23 cellular contexts compared by ENCODE assay signal in the genomic region with DNA sequence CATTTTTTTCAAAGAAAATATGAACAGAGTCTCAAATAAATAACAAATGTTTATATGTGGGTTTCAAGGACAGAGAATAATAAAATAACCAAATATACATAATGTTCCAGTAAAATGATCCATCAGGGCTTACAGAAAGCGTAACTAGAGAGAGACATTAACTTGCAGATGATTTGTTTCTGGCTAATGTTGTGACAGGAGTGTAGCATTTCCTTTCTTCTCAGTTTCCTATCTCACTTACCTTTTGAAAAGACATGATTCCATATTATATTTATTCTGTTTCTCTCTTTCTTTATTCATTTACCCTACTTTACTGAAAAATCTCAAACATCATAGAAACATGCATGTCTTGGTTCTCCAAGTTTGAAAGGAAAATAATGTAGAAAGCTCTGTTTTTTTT.
DNase-seq lines count a peak whose midpoint lies in the region; ATAC-seq, FAIRE-seq and TF ChIP-seq lines count a peak whose summit lies in the region.
"Had no signal": no experiment of that assay in that cellular context is flagged by ENCODE, and none has a peak within 500 bp of the region (broad histone marks: within the 10 kb centered on the region; RNA-seq: fewer than 3 reads in every experiment).

No MANE protein-coding gene starts in this region.

- H3K9me2 ChIP-seq in SU-DHL-6 (replicated peaks; ENCODE audit: insufficient read depth, low read length): no peaks in the 10 kb centered on the region

- TF ChIP-seq POLR2A in A549 (IDR thresholded peaks at IDR 0.05; ENCODE audit: low read length) (no peak), H54 (IDR thresholded peaks at IDR 0.05; ENCODE audit: low read depth, low read length) (no peak)

- H2AFZ ChIP-seq in SU-DHL-6 (ENCODE audit: low read depth, low read length, severe bottlenecking): peak overlapping the region; percentile 41

- POLR2A ChIA-PET in A549 (lab: Yijun Ruan, JAX): no interaction called here

- TF ChIP-seq CTCF in A549 (IDR thresholded peaks at IDR 0.05) (no peak), SU-DHL-6 (IDR thresholded peaks at IDR 0.05; ENCODE audit: insufficient read depth, low read length, poor library complexity, severe bottlenecking) (no peak)

- H3K9ac ChIP-seq in SU-DHL-6 (ENCODE audit: low read length): no peak overlapping the region
- H3K9ac ChIP-seq: BLaER1 treated with 17β-estradiol and CSF1 and Interleukin-3, amounts not matched to agents 10 nM and 100 nM had no signal

- H3K4me2 ChIP-seq in A549 (no peak overlapping the region), SU-DHL-6 (ENCODE audit: low read depth, low read length, poor library complexity, severe bottlenecking) (no peak overlapping the region)
- H3K4me2 ChIP-seq: BLaER1 treated with 17β-estradiol and CSF1 and Interleukin-3, amounts not matched to agents 10 nM and 100 nM had no signal

- no peaks in the 10 kb centered on the region for H4K20me1 ChIP-seq in SU-DHL-6 (ENCODE audit: low read depth, low read length)
- H4K20me1 ChIP-seq: BLaER1 treated with 17β-estradiol and CSF1 and Interleukin-3, amounts not matched to agents 10 nM and 100 nM had no signal

- H3K9me3 ChIP-seq in A549: no peaks in the 10 kb centered on the region
- no peaks in the 10 kb centered on the region for H3K9me3 ChIP-seq in SU-DHL-6 (ENCODE audit: insufficient read depth, low read length)
- H3K9me3 ChIP-seq: BLaER1 treated with 17β-estradiol and CSF1 and Interleukin-3, amounts not matched to agents 10 nM and 100 nM; Caco-2 had no signal

- H3K4me3 ChIP-seq in A549 (no peak overlapping the region), SU-DHL-6 (ENCODE audit: insufficient read depth, low read length, poor library complexity, severe bottlenecking) (no peak overlapping the region)
- H3K4me3 ChIP-seq: BLaER1 treated with 17β-estradiol and CSF1 and Interleukin-3, amounts not matched to agents 10 nM and 100 nM; GM12878 had no signal

- no peak for TF ChIP-seq EP300 in A549 (IDR thresholded peaks at IDR 0.05)

- TF ChIP-seq RAD21 in A549 (conservative IDR thresholded peaks at IDR 0.05 in 1 of 2, IDR thresholded peaks at IDR 0.05 in 1 of 2): no peak

- CTCF ChIA-PET in A549 (lab: Yijun Ruan, JAX): no interaction called here

- no peaks in the 10 kb centered on the region for H3K79me2 ChIP-seq in SU-DHL-6 (ENCODE audit: insufficient read depth, low read length)

- no peak overlapping the region for H3K4me3 Mint-ChIP-seq in stimulated activated memory B cell treated with anti-CD40 and anti-IgM and Interleukin-4, amounts not matched to agents 10 μg/mL and 1 μg/mL and 100 μg/mL, for 72 hours
- H3K4me3 Mint-ChIP-seq: B cell; CD4-positive, alpha-beta T cell; CD8-positive, alpha-beta T cell had no signal

- H3K36me3 Mint-ChIP-seq in stimulated activated memory B cell treated with anti-CD40 and anti-IgM and Interleukin-4, amounts not matched to agents 10 μg/mL and 1 μg/mL and 100 μg/mL, for 72 hours: no peaks in the 10 kb centered on the region
- H3K36me3 Mint-ChIP-seq: CD8-positive, alpha-beta T cell had no signal

- no peak for DNase-seq in A549 (ENCODE audit: low read depth in 1 of 2, low spot score in 1 of 2)
- DNase-seq in H54 (ENCODE audit: insufficient read length, low spot score): no peak
- no peak for DNase-seq in GM19238 (ENCODE audit: insufficient read length, low spot score)
- no peak for DNase-seq in occipital lobe (lab: John Stamatoyannopoulos, UW)
- DNase-seq: 8988T; AML-193; Caco-2; Calu3; CD4-positive, alpha-beta T cell; CD8-positive, alpha-beta T cell; DMS79 treated with DMSO at 0.1 percent for 48 hours; GDM1 had no signal

- no peaks in the 10 kb centered on the region for H3K27me3 ChIP-seq in SU-DHL-6 (ENCODE audit: low read length)
- H3K27me3 ChIP-seq: BLaER1 treated with 17β-estradiol and CSF1 and Interleukin-3, amounts not matched to agents 10 nM and 100 nM had no signal

- peaks cover 3% of the 10 kb centered on the region; the same call in 1 of the 3 replicates for H3K4me1 ChIP-seq in A549
- H3K4me1 ChIP-seq: BLaER1 treated with 17β-estradiol and CSF1 and Interleukin-3, amounts not matched to agents 10 nM and 100 nM; Caco-2 had no signal

- no peaks in the 10 kb centered on the region for H3K4me1 Mint-ChIP-seq in stimulated activated memory B cell treated with anti-CD40 and anti-IgM and Interleukin-4, amounts not matched to agents 10 μg/mL and 1 μg/mL and 100 μg/mL, for 72 hours
- H3K4me1 Mint-ChIP-seq: B cell had no signal

- H3K27ac Mint-ChIP-seq in stimulated activated memory B cell treated with anti-CD40 and anti-IgM and Interleukin-4, amounts not matched to agents 10 μg/mL and 1 μg/mL and 100 μg/mL, for 72 hours: no peak overlapping the region
- H3K27ac Mint-ChIP-seq: B cell; CD4-positive, alpha-beta T cell; CD8-positive, alpha-beta T cell had no signal

- FAIRE-seq in A549 (lab: Jason Lieb, UNC) (peak; percentile 23), H54 (lab: Jason Lieb, UNC) (peak; percentile 38)
- FAIRE-seq: A204.1, D721Med, GM12878, GM12892, GM18507, GM19239 had no signal

- peaks cover 16% of the 10 kb centered on the region for H3K9me3 Mint-ChIP-seq in stimulated activated memory B cell treated with anti-CD40 and anti-IgM and Interleukin-4, amounts not matched to agents 10 μg/mL and 1 μg/mL and 100 μg/mL, for 72 hours

- no peaks in the 10 kb centered on the region for H3F3A ChIP-seq in SU-DHL-6 (ENCODE audit: insufficient read depth)

- no peaks in the 10 kb centered on the region for H3K36me3 ChIP-seq in SU-DHL-6 (ENCODE audit: low read length)
- H3K36me3 ChIP-seq: BLaER1 treated with 17β-estradiol and CSF1 and Interleukin-3, amounts not matched to agents 10 nM and 100 nM had no signal

- no peaks in the 10 kb centered on the region for H3K27me3 Mint-ChIP-seq in stimulated activated memory B cell treated with anti-CD40 and anti-IgM and Interleukin-4, amounts not matched to agents 10 μg/mL and 1 μg/mL and 100 μg/mL, for 72 hours
- H3K27me3 Mint-ChIP-seq: B cell; CD4-positive, alpha-beta T cell had no signal

- ATAC-seq in A549: no peak
- ATAC-seq in stimulated activated memory B cell treated with anti-CD40 and anti-IgM and Interleukin-4, amounts not matched to agents 10 μg/mL and 1 μg/mL and 100 μg/mL, for 72 hours: no peak
- ATAC-seq: CD8-positive, alpha-beta T cell; GM12878 had no signal

- H3K27ac ChIP-seq in A549: no peak overlapping the region
- H3K27ac ChIP-seq in SU-DHL-6 (ENCODE audit: low read depth, low read length): no peak overlapping the region
- H3K27ac ChIP-seq: BLaER1 treated with 17β-estradiol and CSF1 and Interleukin-3, amounts not matched to agents 10 nM and 100 nM; C4-2B had no signal

- 88% methylated on average over 1 of the region's 1 CpG for WGBS in A549 (ENCODE audit: missing lambda C conversion rate)

TF ChIP-seq in A549, 52 proteins besides CTCF, POLR2A, EP300 and RAD21:
- TF ChIP-seq, protein P1, sequence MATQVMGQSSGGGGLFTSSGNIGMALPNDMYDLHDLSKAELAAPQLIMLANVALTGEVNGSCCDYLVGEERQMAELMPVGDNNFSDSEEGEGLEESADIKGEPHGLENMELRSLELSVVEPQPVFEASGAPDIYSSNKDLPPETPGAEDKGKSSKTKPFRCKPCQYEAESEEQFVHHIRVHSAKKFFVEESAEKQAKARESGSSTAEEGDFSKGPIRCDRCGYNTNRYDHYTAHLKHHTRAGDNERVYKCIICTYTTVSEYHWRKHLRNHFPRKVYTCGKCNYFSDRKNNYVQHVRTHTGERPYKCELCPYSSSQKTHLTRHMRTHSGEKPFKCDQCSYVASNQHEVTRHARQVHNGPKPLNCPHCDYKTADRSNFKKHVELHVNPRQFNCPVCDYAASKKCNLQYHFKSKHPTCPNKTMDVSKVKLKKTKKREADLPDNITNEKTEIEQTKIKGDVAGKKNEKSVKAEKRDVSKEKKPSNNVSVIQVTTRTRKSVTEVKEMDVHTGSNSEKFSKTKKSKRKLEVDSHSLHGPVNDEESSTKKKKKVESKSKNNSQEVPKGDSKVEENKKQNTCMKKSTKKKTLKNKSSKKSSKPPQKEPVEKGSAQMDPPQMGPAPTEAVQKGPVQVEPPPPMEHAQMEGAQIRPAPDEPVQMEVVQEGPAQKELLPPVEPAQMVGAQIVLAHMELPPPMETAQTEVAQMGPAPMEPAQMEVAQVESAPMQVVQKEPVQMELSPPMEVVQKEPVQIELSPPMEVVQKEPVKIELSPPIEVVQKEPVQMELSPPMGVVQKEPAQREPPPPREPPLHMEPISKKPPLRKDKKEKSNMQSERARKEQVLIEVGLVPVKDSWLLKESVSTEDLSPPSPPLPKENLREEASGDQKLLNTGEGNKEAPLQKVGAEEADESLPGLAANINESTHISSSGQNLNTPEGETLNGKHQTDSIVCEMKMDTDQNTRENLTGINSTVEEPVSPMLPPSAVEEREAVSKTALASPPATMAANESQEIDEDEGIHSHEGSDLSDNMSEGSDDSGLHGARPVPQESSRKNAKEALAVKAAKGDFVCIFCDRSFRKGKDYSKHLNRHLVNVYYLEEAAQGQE (IDR thresholded peaks at IDR 0.05): no peak
- TF ChIP-seq NFE2L2 (conservative IDR thresholded peaks at IDR 0.05; ENCODE audit: low read length) (no peak), EHF (CRISPR knock-in tag; IDR thresholded peaks at IDR 0.05) (no peak), PHF8 (IDR thresholded peaks at IDR 0.05; ENCODE audit: borderline replicate concordance, low read depth) (no peak), HDAC2 (IDR thresholded peaks at IDR 0.05) (no peak)
- TF ChIP-seq, protein P2, sequence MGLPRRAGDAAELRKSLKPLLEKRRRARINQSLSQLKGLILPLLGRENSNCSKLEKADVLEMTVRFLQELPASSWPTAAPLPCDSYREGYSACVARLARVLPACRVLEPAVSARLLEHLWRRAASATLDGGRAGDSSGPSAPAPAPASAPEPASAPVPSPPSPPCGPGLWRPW (IDR thresholded peaks at IDR 0.05): no peak
TF ChIP-seq in A549: peak in this region for 0.
